In genomic region chr12:43111608-43112007, GRCh38 we compare ENCODE assay signal across 26 cellular contexts.
DNase-seq lines count a peak whose midpoint lies in the region; ATAC-seq, FAIRE-seq and TF ChIP-seq lines count a peak whose summit lies in the region.
"Had no signal": no experiment of that assay in that cellular context is flagged by ENCODE, and none has a peak within 500 bp of the region (broad histone marks: within the 10 kb centered on the region; RNA-seq: fewer than 3 reads in every experiment).

No MANE protein-coding gene starts in this region.

- TF ChIP-seq CTCF in K562 (IDR thresholded peaks at IDR 0.05 in 2 of 3, conservative IDR thresholded peaks at IDR 0.05 in 1 of 3; ENCODE audit: insufficient read depth in 2 of 3, low read depth in 1 of 3, low read length in 3 of 3) (no peak), mesothelial cell of epicardium (IDR thresholded peaks at IDR 0.05; ENCODE audit: unreplicated experiment) (no peak)

- no peaks in the 10 kb centered on the region for H3K9me1 ChIP-seq in K562 (ENCODE audit: control insufficient read depth, insufficient read depth, low read length)

- H3K36me3 ChIP-seq in K562 (ENCODE audit: control insufficient read depth, insufficient read depth, low read length) (no peaks in the 10 kb centered on the region), H7 (replicated peaks; ENCODE audit: control insufficient read depth, insufficient read depth, low read length) (no peaks in the 10 kb centered on the region)
- H3K36me3 ChIP-seq: BLaER1 treated with 17β-estradiol and CSF1 and Interleukin-3, amounts not matched to agents 10 nM and 100 nM; right atrium auricular region had no signal

- peaks cover 55% of the 10 kb centered on the region for H3K4me1 Mint-ChIP-seq in mesothelial cell of epicardium
- no peaks in the 10 kb centered on the region for H3K4me1 Mint-ChIP-seq in activated naive CD8-positive, alpha-beta T cell treated with anti-CD3 and anti-CD28 coated beads, Interleukin-2, amount 50 U/mL, for 24 hours
- H3K4me1 Mint-ChIP-seq: activated CD4-positive, alpha-beta T cell treated with anti-CD3 and anti-CD28 coated beads, Interleukin-2, amount 10 ng/mL, durations not matched to agents 7 days and 5 days; immature natural killer cell had no signal

- H3K9ac ChIP-seq in K562 (ENCODE audit: insufficient read depth in 1 of 2, low read depth in 2 of 2, low read length in 2 of 2): no peak overlapping the region
- H3K9ac ChIP-seq: BLaER1 treated with 17β-estradiol and CSF1 and Interleukin-3, amounts not matched to agents 10 nM and 100 nM had no signal

- 0% methylated on average over 6 of the region's 6 CpGs for WGBS in K562 (ENCODE audit: insufficient coverage, low coverage, missing lambda C conversion rate)

- H3K27me3 ChIP-seq in K562 (ENCODE audit: control insufficient read depth in 2 of 2, insufficient read depth in 2 of 2, low read length in 2 of 2): no peaks in the 10 kb centered on the region
- H3K27me3 ChIP-seq in H7 (ENCODE audit: control insufficient read depth, insufficient read depth, low read length): no peaks in the 10 kb centered on the region
- H3K27me3 ChIP-seq: BLaER1 treated with 17β-estradiol and CSF1 and Interleukin-3, amounts not matched to agents 10 nM and 100 nM; right atrium auricular region had no signal

- H3K79me2 ChIP-seq in K562 (ENCODE audit: control insufficient read depth, insufficient read depth, low read length): no peaks in the 10 kb centered on the region

- DNase-seq in COLO829 (ENCODE audit: low spot score): peak; percentile 63
- DNase-seq in NCI-H524 treated with DMSO at 0.1 percent for 48 hours (lab: John Stamatoyannopoulos, UW): peak; percentile 5
- no peak for DNase-seq in K562 (ENCODE audit: extremely low read depth in 1 of 4, low spot score in 3 of 4)
- DNase-seq in mesothelial cell of epicardium (ENCODE audit: low spot score in 2 of 2, unreplicated experiment in 2 of 2): no peak
- no peak for DNase-seq in NCI-H1048 (lab: John Stamatoyannopoulos, UW)
- no peak for DNase-seq in H7
- no peak for DNase-seq in activated naive CD8-positive, alpha-beta T cell treated with anti-CD3 and anti-CD28 coated beads, Interleukin-2, amount 50 U/mL, for 24 hours
- DNase-seq: ACHN; activated CD4-positive, alpha-beta T cell treated with anti-CD3 and anti-CD28 coated beads, Interleukin-2, amount 10 ng/mL, durations not matched to agents 7 days and 5 days; GF-D8; immature natural killer cell; NCI-H1092 treated with DMSO at 0.1 percent for 48 hours; NCI-H2081; NCI-H510A; occipital lobe; substantia nigra; SW 1271 had no signal

- CTCF ChIA-PET in K562 (lab: Yijun Ruan, JAX; ENCODE audit: low intra/inter-chr PET ratio): no interaction called here

- no peaks in the 10 kb centered on the region for H4K20me1 ChIP-seq in K562 (replicated peaks; ENCODE audit: control insufficient read depth, insufficient read depth, low read length)
- H4K20me1 ChIP-seq: BLaER1 treated with 17β-estradiol and CSF1 and Interleukin-3, amounts not matched to agents 10 nM and 100 nM had no signal

- no peaks in the 10 kb centered on the region for H3K4me1 ChIP-seq in K562 (replicated peaks in 1 of 2; ENCODE audit: control insufficient read depth in 2 of 2, insufficient read depth in 2 of 2, low read length in 2 of 2)
- H3K4me1 ChIP-seq: right atrium auricular region had no signal

- FAIRE-seq in K562 (lab: Jason Lieb, UNC): no peak
- FAIRE-seq: bronchial epithelial cell, D721Med, endometrium, TTC549, urothelium cell line had no signal

- no peak overlapping the region for H3K4me3 Mint-ChIP-seq in mesothelial cell of epicardium
- no peak overlapping the region for H3K4me3 Mint-ChIP-seq in activated naive CD8-positive, alpha-beta T cell treated with anti-CD3 and anti-CD28 coated beads, Interleukin-2, amount 50 U/mL, for 24 hours
- H3K4me3 Mint-ChIP-seq: activated CD4-positive, alpha-beta T cell treated with anti-CD3 and anti-CD28 coated beads, Interleukin-2, amount 10 ng/mL, durations not matched to agents 7 days and 5 days; immature natural killer cell had no signal

- H2AFZ ChIP-seq in K562 (ENCODE audit: low read depth, low read length): no peak overlapping the region

- H3K27ac Mint-ChIP-seq in mesothelial cell of epicardium: peak overlapping the region; percentile 84
- no peak overlapping the region for H3K27ac Mint-ChIP-seq in activated naive CD8-positive, alpha-beta T cell treated with anti-CD3 and anti-CD28 coated beads, Interleukin-2, amount 50 U/mL, for 24 hours
- H3K27ac Mint-ChIP-seq: activated CD4-positive, alpha-beta T cell treated with anti-CD3 and anti-CD28 coated beads, Interleukin-2, amount 10 ng/mL, durations not matched to agents 7 days and 5 days; activated T-helper 2 cell treated with anti-CD3 and anti-CD28 coated beads, Interferon-gamma antibody, Interleukin-2, Interleukin-4, amounts not matched to agents 10 μg/mL and 5 μg/mL and 100 μg/mL, durations not matched to agents 14 hours and 24 hours and 36 hours; immature natural killer cell had no signal

- H3K4me3 ChIP-seq in K562: no peak overlapping the region
- no peak overlapping the region for H3K4me3 ChIP-seq in H7 (ENCODE audit: insufficient read depth, low read depth, low read length)
- H3K4me3 ChIP-seq: BLaER1 treated with 17β-estradiol and CSF1 and Interleukin-3, amounts not matched to agents 10 nM and 100 nM; right atrium auricular region had no signal

- no peak overlapping the region for H3K27ac ChIP-seq in K562 (ENCODE audit: extremely low read depth, low read depth, low read length)
- H3K27ac ChIP-seq: BLaER1 treated with 17β-estradiol and CSF1 and Interleukin-3, amounts not matched to agents 10 nM and 100 nM; right atrium auricular region had no signal

- POLR2A ChIA-PET in K562 (lab: Yijun Ruan, JAX): no interaction called here

- ATAC-seq in K562: no peak
- ATAC-seq in activated naive CD8-positive, alpha-beta T cell treated with anti-CD3 and anti-CD28 coated beads, Interleukin-2, amount 50 U/mL, for 24 hours: no peak
- no peak for ATAC-seq in GM18870 (IDR thresholded peaks at IDR 0.05; ENCODE audit: unreplicated experiment)

- TF ChIP-seq EP300 in K562 (IDR thresholded peaks at IDR 0.05; ENCODE audit: low read length): no peak

- no peak for TF ChIP-seq POLR2A in K562 (conservative IDR thresholded peaks at IDR 0.05)

- H3K9me3 Mint-ChIP-seq in mesothelial cell of epicardium: peaks cover 12% of the 10 kb centered on the region
- peaks cover 13% of the 10 kb centered on the region for H3K9me3 Mint-ChIP-seq in activated naive CD8-positive, alpha-beta T cell treated with anti-CD3 and anti-CD28 coated beads, Interleukin-2, amount 50 U/mL, for 24 hours
- H3K9me3 Mint-ChIP-seq: activated CD4-positive, alpha-beta T cell treated with anti-CD3 and anti-CD28 coated beads, Interleukin-2, amount 10 ng/mL, durations not matched to agents 7 days and 5 days had no signal

- TF ChIP-seq RAD21 in K562 (CRISPR knock-in tag; conservative IDR thresholded peaks at IDR 0.05 in 1 of 2, IDR thresholded peaks at IDR 0.05 in 1 of 2): no peak

- intact Hi-C loops in K562 (cut with micrococcal nuclease): no loop called here

- no peak overlapping the region for H3K4me2 ChIP-seq in K562 (ENCODE audit: insufficient read depth, low read length)

- H3K9me3 ChIP-seq in K562 (replicated peaks; ENCODE audit: control insufficient read depth, insufficient read depth, low read depth, low read length): no peaks in the 10 kb centered on the region; the same call in 1 of the 2 replicates
- H3K9me3 ChIP-seq: BLaER1 treated with 17β-estradiol and CSF1 and Interleukin-3, amounts not matched to agents 10 nM and 100 nM; right atrium auricular region had no signal

- in situ Hi-C loops in K562 (cut with MboI): no loop called here

- H3K27me3 Mint-ChIP-seq in mesothelial cell of epicardium (ENCODE audit: low read depth): no peaks in the 10 kb centered on the region
- no peaks in the 10 kb centered on the region for H3K27me3 Mint-ChIP-seq in activated naive CD8-positive, alpha-beta T cell treated with anti-CD3 and anti-CD28 coated beads, Interleukin-2, amount 50 U/mL, for 24 hours
- H3K27me3 Mint-ChIP-seq: activated CD4-positive, alpha-beta T cell treated with anti-CD3 and anti-CD28 coated beads, Interleukin-2, amount 10 ng/mL, durations not matched to agents 7 days and 5 days had no signal

- BruUV-seq in K562 (replicated peaks; lab: Mats Ljungman, UMichigan): no TSS peak

- no peaks in the 10 kb centered on the region for H3K36me3 Mint-ChIP-seq in mesothelial cell of epicardium
- no peaks in the 10 kb centered on the region for H3K36me3 Mint-ChIP-seq in activated naive CD8-positive, alpha-beta T cell treated with anti-CD3 and anti-CD28 coated beads, Interleukin-2, amount 50 U/mL, for 24 hours (ENCODE audit: low read depth)

TF ChIP-seq in K562, 482 proteins besides CTCF, POLR2A, EP300 and RAD21 (continues in another document):
- TF ChIP-seq TCF3 (CRISPR knock-in tag; IDR thresholded peaks at IDR 0.05) (peak; percentile 26; the same call in 1 of the 2 replicates), GMEB1 (CRISPR knock-in tag; IDR thresholded peaks at IDR 0.05) (no peak), ZFP36 (IDR thresholded peaks at IDR 0.05; ENCODE audit: low read depth, low read length, partially characterized antibody) (no peak), GTF2A2 (tag; IDR thresholded peaks at IDR 0.05) (no peak), ZKSCAN8 (CRISPR knock-in tag; IDR thresholded peaks at IDR 0.05) (no peak)

Comparison
In these comparisons a context has a peak if more than half of its experiments do, and no peak if none do; other contexts are left out.
1. DNase-seq: peak in COLO829 (single experiment) and NCI-H524 treated with DMSO at 0.1 percent for 48 hours (single experiment); none in K562 (0 of 4), mesothelial cell of epicardium (0 of 2), NCI-H1048 (single experiment), H7 (single experiment) and activated naive CD8-positive, alpha-beta T cell treated with anti-CD3 and anti-CD28 coated beads, Interleukin-2, amount 50 U/mL, for 24 hours (single experiment).